Comparison of ENCODE assay signal across 8 cellular contexts in the genomic region with DNA sequence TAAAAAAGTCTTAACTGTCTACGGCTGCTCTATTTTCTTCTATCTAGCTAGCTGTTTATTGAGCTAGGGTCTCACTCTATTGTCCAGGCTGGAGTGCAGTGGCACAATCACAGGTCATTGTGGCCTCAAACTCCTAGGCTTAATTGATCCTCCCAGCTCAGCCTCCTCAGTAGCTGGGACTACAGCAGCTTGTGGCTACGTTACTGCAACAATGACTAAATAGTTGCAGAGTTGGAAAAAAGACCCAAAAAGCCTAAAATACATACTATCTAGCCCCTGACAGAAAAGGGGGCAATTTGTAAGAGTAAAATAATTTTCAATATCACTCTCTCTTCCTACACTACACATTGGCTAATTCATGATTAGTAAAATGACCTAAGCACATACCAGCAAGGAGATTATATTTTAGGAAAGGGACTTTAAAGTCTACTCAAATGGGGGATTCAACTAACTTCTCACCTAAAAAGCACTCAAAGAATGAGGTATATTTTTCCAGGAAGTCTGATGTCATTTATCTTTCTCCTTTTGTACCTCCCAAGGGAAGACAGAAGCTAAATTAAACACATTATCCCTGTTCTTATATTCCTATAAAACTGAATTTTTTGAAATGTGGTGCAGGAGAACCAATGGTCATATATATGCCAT.
DNase-seq lines count a peak whose midpoint lies in the region; ATAC-seq, FAIRE-seq and TF ChIP-seq lines count a peak whose summit lies in the region.

No MANE protein-coding gene starts in this region.

- no peaks in the 10 kb centered on the region for H3K27me3 Mint-ChIP-seq in activated CD4-positive, alpha-beta T cell treated with anti-CD3 and anti-CD28 coated beads, Interleukin-2, amount 10 ng/mL, durations not matched to agents 24 days and 14 days

- no TSS peak for BruUV-seq in K562 (replicated peaks; lab: Mats Ljungman, UMichigan)

- H3K36me3 ChIP-seq in K562 (ENCODE audit: control insufficient read depth, insufficient read depth, low read length) (peaks cover 95% of the 10 kb centered on the region), lower lobe of right lung (peaks cover 70% of the 10 kb centered on the region), tibial artery (peaks cover 0 to 16% (median 0%) of the 10 kb centered on the region in 3 donors)

- FAIRE-seq in K562 (lab: Jason Lieb, UNC): no peak

- POLR2A ChIA-PET in K562 (lab: Yijun Ruan, JAX): interaction anchor here (0.6 to 3.2 kb wide), 16 partner anchors 10 to 134 kb away, joined by 3 to 9 read pairs (median 4); partner anchors contain the start of gene ZMYND8

- H3K4me3 ChIP-seq in K562 (no peak overlapping the region), lower lobe of right lung (no peak overlapping the region), tibial artery (no peak overlapping the region)

- ATAC-seq in K562 (no peak), lower lobe of right lung (peak in 1 of 2 donors; percentile 25), HG03280 (IDR thresholded peaks at IDR 0.05; ENCODE audit: unreplicated experiment) (no peak)

- H3K4me1 Mint-ChIP-seq in activated CD4-positive, alpha-beta T cell treated with anti-CD3 and anti-CD28 coated beads, Interleukin-2, amount 10 ng/mL, durations not matched to agents 24 days and 14 days: peaks cover 37% of the 10 kb centered on the region

- H3K9me3 Mint-ChIP-seq in activated CD4-positive, alpha-beta T cell treated with anti-CD3 and anti-CD28 coated beads, Interleukin-2, amount 10 ng/mL, durations not matched to agents 24 days and 14 days: no peaks in the 10 kb centered on the region

- H4K20me1 ChIP-seq in K562 (replicated peaks; ENCODE audit: control insufficient read depth, insufficient read depth, low read length): peaks cover 17% of the 10 kb centered on the region

- TF ChIP-seq RAD21 in K562 (CRISPR knock-in tag; conservative IDR thresholded peaks at IDR 0.05 in 1 of 2, IDR thresholded peaks at IDR 0.05 in 1 of 2): no peak

- H3K9me3 ChIP-seq in K562 (replicated peaks; ENCODE audit: control insufficient read depth, insufficient read depth, low read depth, low read length) (no peaks in the 10 kb centered on the region), lower lobe of right lung (no peaks in the 10 kb centered on the region), tibial artery (no peaks in the 10 kb centered on the region)

- 97% methylated on average over 2 of the region's 2 CpGs for WGBS in K562 (ENCODE audit: insufficient coverage, low coverage, missing lambda C conversion rate)

- peak overlapping the region; percentile 55 for H3K4me3 Mint-ChIP-seq in activated CD4-positive, alpha-beta T cell treated with anti-CD3 and anti-CD28 coated beads, Interleukin-2, amount 10 ng/mL, durations not matched to agents 24 days and 14 days

- H3K9ac ChIP-seq in K562 (ENCODE audit: insufficient read depth in 1 of 2, low read depth in 2 of 2, low read length in 2 of 2): 0 out of 4 replicates have a peak overlapping the region, but pooled peaks of 1 of the 2 experiments have one; percentile 22

- DNase-seq in activated CD4-positive, alpha-beta T cell treated with anti-CD3 and anti-CD28 coated beads, Interleukin-2, amount 10 ng/mL, durations not matched to agents 24 days and 14 days: no peak
- DNase-seq in activated CD4-positive, alpha-beta T cell treated with anti-CD3 and anti-CD28 coated beads, Interleukin-2, amount 50 U/mL, for 48 hours: no peak
- DNase-seq in K562 (ENCODE audit: extremely low read depth in 1 of 4, low spot score in 3 of 4): no peak
- no peak for DNase-seq in lower lobe of right lung
- DNase-seq in tibial artery: no peak
- DNase-seq in inferior parietal cortex (ENCODE audit: extremely low spot score): no peak
- DNase-seq in SKM-1 (lab: John Stamatoyannopoulos, UW; ENCODE audit: unreplicated experiment): no peak

- TF ChIP-seq CTCF in K562 (IDR thresholded peaks at IDR 0.05 in 2 of 3, conservative IDR thresholded peaks at IDR 0.05 in 1 of 3; ENCODE audit: insufficient read depth in 2 of 3, low read depth in 1 of 3, low read length in 3 of 3): no peak
- TF ChIP-seq CTCF in lower lobe of right lung (IDR thresholded peaks at IDR 0.05): no peak
- no peak for TF ChIP-seq CTCF in tibial artery (IDR thresholded peaks at IDR 0.05)

- H3K27me3 ChIP-seq in K562 (ENCODE audit: control insufficient read depth in 2 of 2, insufficient read depth in 2 of 2, low read length in 2 of 2) (no peaks in the 10 kb centered on the region), lower lobe of right lung (ENCODE audit: low read depth) (no peaks in the 10 kb centered on the region), tibial artery (no peaks in the 10 kb centered on the region)

- H3K27ac ChIP-seq in K562 (ENCODE audit: extremely low read depth, low read depth, low read length) (peak overlapping the region; percentile 59; the same call in 1 of the 3 replicates), lower lobe of right lung (peak overlapping the region; percentile 71), tibial artery (peak overlapping the region; percentile 90 to 94)

- intact Hi-C loops in activated CD4-positive, alpha-beta T cell treated with anti-CD3 and anti-CD28 coated beads, Interleukin-2, amount 10 ng/mL, durations not matched to agents 24 days and 14 days (cut with micrococcal nuclease): loop anchor here (1.0 to 5.0 kb wide), 9 partner anchors 44 to 348 kb away; partner anchors contain the start of genes NCOA3 and ZMYND8
- intact Hi-C loops in K562 (cut with micrococcal nuclease): loop anchor here (1.0 to 5.0 kb wide), 3 partner anchors 76 to 344 kb away; no protein-coding TSS in a partner anchor
- intact Hi-C loops in lower lobe of right lung (cut with DNase I): loop anchor here (5.0 kb wide), 1 partner anchor 109 kb away; no protein-coding TSS in a partner anchor
- intact Hi-C loops in tibial artery (cut with DNase I; ENCODE audit: low total_unique reads): loop anchor here (1.0 to 10.0 kb wide), 3 partner anchors 76 to 191 kb away; no protein-coding TSS in a partner anchor

- no peak overlapping the region for H3K4me2 ChIP-seq in K562 (ENCODE audit: insufficient read depth, low read length)

- H3K79me2 ChIP-seq in K562 (ENCODE audit: control insufficient read depth, insufficient read depth, low read length): peaks cover 93% of the 10 kb centered on the region

- no peak for TF ChIP-seq EP300 in K562 (IDR thresholded peaks at IDR 0.05; ENCODE audit: low read length)

- CTCF ChIA-PET in K562 (lab: Yijun Ruan, JAX; ENCODE audit: low intra/inter-chr PET ratio): interaction anchor here (0.7 to 3.7 kb wide), 3 partner anchors 18 to 347 kb away, joined by 3 to 73 read pairs (median 23); no protein-coding TSS in a partner anchor

- H2AFZ ChIP-seq in K562 (ENCODE audit: low read depth, low read length): no peak overlapping the region

- H3K4me1 ChIP-seq in K562 (replicated peaks in 1 of 2; ENCODE audit: control insufficient read depth in 2 of 2, insufficient read depth in 2 of 2, low read length in 2 of 2): peaks cover 5 to 9% of the 10 kb centered on the region in 2 experiments
- H3K4me1 ChIP-seq in lower lobe of right lung: peaks cover 40% of the 10 kb centered on the region
- peaks cover 3 to 71% (median 56%) of the 10 kb centered on the region in 4 donors for H3K4me1 ChIP-seq in tibial artery

- peaks cover 55% of the 10 kb centered on the region for H3K36me3 Mint-ChIP-seq in activated CD4-positive, alpha-beta T cell treated with anti-CD3 and anti-CD28 coated beads, Interleukin-2, amount 10 ng/mL, durations not matched to agents 24 days and 14 days (ENCODE audit: low read depth)

- in situ Hi-C loops in K562 (cut with MboI): no loop called here

- H3K9me1 ChIP-seq in K562 (ENCODE audit: control insufficient read depth, insufficient read depth, low read length): peaks cover 3% of the 10 kb centered on the region

- H3K27ac Mint-ChIP-seq in activated CD4-positive, alpha-beta T cell treated with anti-CD3 and anti-CD28 coated beads, Interleukin-2, amount 10 ng/mL, durations not matched to agents 24 days and 14 days: peak overlapping the region; percentile 96

- no peak for TF ChIP-seq POLR2A in K562 (conservative IDR thresholded peaks at IDR 0.05)

TF ChIP-seq in K562, 482 proteins besides CTCF, POLR2A, EP300 and RAD21 (continues in another document):
- TF ChIP-seq ZNF324 (CRISPR knock-in tag; IDR thresholded peaks at IDR 0.05): no peak
- TF ChIP-seq, protein P1, sequence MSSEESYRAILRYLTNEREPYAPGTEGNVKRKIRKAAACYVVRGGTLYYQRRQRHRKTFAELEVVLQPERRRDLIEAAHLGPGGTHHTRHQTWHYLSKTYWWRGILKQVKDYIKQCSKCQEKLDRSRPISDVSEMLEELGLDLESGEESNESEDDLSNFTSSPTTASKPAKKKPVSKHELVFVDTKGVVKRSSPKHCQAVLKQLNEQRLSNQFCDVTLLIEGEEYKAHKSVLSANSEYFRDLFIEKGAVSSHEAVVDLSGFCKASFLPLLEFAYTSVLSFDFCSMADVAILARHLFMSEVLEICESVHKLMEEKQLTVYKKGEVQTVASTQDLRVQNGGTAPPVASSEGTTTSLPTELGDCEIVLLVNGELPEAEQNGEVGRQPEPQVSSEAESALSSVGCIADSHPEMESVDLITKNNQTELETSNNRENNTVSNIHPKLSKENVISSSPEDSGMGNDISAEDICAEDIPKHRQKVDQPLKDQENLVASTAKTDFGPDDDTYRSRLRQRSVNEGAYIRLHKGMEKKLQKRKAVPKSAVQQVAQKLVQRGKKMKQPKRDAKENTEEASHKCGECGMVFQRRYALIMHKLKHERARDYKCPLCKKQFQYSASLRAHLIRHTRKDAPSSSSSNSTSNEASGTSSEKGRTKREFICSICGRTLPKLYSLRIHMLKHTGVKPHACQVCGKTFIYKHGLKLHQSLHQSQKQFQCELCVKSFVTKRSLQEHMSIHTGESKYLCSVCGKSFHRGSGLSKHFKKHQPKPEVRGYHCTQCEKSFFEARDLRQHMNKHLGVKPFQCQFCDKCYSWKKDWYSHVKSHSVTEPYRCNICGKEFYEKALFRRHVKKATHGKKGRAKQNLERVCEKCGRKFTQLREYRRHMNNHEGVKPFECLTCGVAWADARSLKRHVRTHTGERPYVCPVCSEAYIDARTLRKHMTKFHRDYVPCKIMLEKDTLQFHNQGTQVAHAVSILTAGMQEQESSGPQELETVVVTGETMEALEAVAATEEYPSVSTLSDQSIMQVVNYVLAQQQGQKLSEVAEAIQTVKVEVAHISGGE (CRISPR knock-in tag; IDR thresholded peaks at IDR 0.05): peak in 1 of 3 experiments; percentile 69; a peak in 2 of 6 replicates
